Comparison of ENCODE assay signal across 2 cellular contexts in the genomic region with DNA sequence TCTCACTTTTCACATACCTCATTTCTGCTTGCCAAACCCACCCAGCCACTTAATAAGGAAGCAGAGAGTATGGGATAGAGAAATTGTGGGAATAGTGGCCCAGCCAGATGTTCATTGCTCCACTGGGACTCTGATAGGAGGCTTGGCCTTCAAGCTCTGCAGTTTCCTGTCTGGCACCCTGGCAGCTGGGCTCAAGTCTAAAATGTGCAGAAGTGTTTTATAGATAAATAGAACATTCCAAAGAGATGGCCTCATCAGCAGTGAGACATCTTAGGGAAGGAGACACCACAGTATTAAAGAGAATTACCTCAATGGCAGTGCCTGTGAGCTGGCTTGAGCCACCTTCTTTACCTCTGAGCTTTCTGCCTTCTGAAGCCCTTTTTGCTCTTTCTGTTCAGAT.
TF ChIP-seq lines count a peak whose summit lies in the region.

No MANE protein-coding gene starts in this region.

TF ChIP-seq in SK-N-SH treated with all-trans-retinoic acid at 6 μM for 48 hours, 23 proteins besides CTCF, POLR2A, EP300 and RAD21 (continued from another document):
- no peak for TF ChIP-seq TSHZ2 (CRISPR knock-in tag; IDR thresholded peaks at IDR 0.05)
- TF ChIP-seq CSDC2 (CRISPR knock-in tag; IDR thresholded peaks at IDR 0.05), result no peak
- TF ChIP-seq RARB (CRISPR knock-in tag; IDR thresholded peaks at IDR 0.05), result no peak
- TF ChIP-seq BACH2 (CRISPR knock-in tag; IDR thresholded peaks at IDR 0.05; ENCODE audit: borderline replicate concordance), result no peak
- TF ChIP-seq SNAI2 (CRISPR knock-in tag; IDR thresholded peaks at IDR 0.05), result no peak
- TF ChIP-seq ZNF70 (CRISPR knock-in tag; IDR thresholded peaks at IDR 0.05), result no peak
- no peak for TF ChIP-seq ZFP30 (CRISPR knock-in tag; IDR thresholded peaks at IDR 0.05)
- TF ChIP-seq TOX (CRISPR knock-in tag; IDR thresholded peaks at IDR 0.05; ENCODE audit: borderline replicate concordance), result no peak
- TF ChIP-seq PPARA (CRISPR knock-in tag; IDR thresholded peaks at IDR 0.05; ENCODE audit: borderline replicate concordance), result no peak
- TF ChIP-seq, protein P1, sequence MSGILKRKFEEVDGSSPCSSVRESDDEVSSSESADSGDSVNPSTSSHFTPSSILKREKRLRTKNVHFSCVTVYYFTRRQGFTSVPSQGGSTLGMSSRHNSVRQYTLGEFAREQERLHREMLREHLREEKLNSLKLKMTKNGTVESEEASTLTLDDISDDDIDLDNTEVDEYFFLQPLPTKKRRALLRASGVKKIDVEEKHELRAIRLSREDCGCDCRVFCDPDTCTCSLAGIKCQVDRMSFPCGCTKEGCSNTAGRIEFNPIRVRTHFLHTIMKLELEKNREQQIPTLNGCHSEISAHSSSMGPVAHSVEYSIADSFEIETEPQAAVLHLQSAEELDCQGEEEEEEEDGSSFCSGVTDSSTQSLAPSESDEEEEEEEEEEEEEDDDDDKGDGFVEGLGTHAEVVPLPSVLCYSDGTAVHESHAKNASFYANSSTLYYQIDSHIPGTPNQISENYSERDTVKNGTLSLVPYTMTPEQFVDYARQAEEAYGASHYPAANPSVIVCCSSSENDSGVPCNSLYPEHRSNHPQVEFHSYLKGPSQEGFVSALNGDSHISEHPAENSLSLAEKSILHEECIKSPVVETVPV (CRISPR knock-in tag; IDR thresholded peaks at IDR 0.05), result no peak
- TF ChIP-seq ZNF565 (CRISPR knock-in tag; conservative IDR thresholded peaks at IDR 0.05; ENCODE audit: low read depth), result no peak
TF ChIP-seq in SK-N-SH treated with all-trans-retinoic acid at 6 μM for 48 hours: peak in this region for 0.

TF ChIP-seq in SK-N-SH, 30 proteins besides CTCF, POLR2A, EP300 and RAD21 (continued from another document):
- no peak for TF ChIP-seq USF2 (IDR thresholded peaks at IDR 0.05; ENCODE audit: borderline replicate concordance, low read depth, low read length)
- TF ChIP-seq CHD2 (IDR thresholded peaks at IDR 0.05; ENCODE audit: low read length, partially characterized antibody), result no peak
- TF ChIP-seq ELF1 (IDR thresholded peaks at IDR 0.05), result no peak
- TF ChIP-seq TCF12 (IDR thresholded peaks at IDR 0.05), result no peak; the same call in 1 of the 2 replicates
- TF ChIP-seq MAX (IDR thresholded peaks at IDR 0.05; ENCODE audit: low read depth), result no peak
